ENCODE assay signal across 8 cellular contexts in the genomic region with DNA sequence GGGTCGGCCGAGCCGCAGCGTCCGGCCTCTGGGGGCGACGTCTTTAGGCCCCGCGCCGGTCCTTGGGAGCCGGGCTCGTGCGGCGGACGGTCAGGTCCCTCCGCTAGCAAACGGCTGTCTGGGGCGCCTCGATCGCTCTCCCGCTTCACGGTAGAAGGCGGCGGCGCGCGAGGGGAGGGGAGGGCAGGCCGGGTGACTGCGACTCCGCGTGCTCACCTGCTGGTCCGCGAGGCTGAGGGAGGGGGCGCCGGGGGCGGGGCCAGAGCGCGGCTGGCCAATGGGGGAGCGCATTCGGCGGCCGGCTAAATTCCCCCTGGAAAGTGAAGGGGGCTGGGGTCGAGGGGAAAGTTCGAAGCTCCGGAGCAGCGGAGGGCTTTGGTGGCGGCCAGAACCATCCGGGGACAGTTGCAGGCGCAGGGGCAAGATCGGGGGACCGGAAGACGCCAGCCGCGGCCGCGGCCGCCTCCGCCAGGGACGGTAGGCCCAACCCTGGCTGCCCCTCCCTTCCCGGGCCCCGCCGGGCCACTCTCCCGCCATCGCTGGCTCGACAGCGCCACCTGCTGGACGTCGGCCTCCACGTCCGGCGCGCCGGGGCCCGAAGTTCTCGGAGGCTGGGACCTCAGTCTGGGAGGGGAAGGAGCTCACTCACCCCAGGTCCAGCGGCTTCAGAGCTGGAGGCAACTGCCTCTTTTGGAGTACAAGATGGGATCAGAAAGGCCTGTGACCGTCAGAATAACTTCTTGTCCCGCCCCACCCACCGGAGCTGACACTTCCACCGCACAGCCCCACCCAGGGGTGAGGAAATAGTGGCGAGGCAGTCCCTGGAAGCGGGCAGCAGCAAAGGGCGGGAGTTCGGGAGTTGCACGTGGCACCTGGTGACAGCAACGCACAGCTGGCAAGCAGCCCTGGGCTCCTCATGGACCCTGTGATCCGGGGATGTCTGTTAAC. TPM values are rescaled to one million over a fixed set of nuclear protein-coding genes. Genes with fewer than 3 reads are reported as not detected.
DNase-seq lines count a peak whose midpoint lies in the region; ATAC-seq and TF ChIP-seq lines count a peak whose summit lies in the region.

No MANE protein-coding gene starts in this region.

- no peaks in the 10 kb centered on the region for H3K4me1 ChIP-seq in colonic mucosa

- peak; percentile 68 for TF ChIP-seq CTCF in AG09309 (IDR thresholded peaks at IDR 0.05; ENCODE audit: control insufficient read depth, insufficient read depth, low read depth, low read length, missing control alignments)
- peak; percentile 79 for TF ChIP-seq CTCF in colonic mucosa (IDR thresholded peaks at IDR 0.05)

- peak; percentile 94 for ATAC-seq in GM18868 (IDR thresholded peaks at IDR 0.05; ENCODE audit: unreplicated experiment)
- ATAC-seq in HG03108 (IDR thresholded peaks at IDR 0.05; ENCODE audit: unreplicated experiment), result peak; percentile 89

- H3K9ac ChIP-seq in colonic mucosa (ENCODE audit: low read depth in 2 of 2, low read length in 2 of 2), result peak overlapping the region; percentile 0 to 71

- no peaks in the 10 kb centered on the region for H3K27me3 ChIP-seq in colonic mucosa

- H3K27ac ChIP-seq in colonic mucosa, result no peak overlapping the region

- intact Hi-C loops in colonic mucosa (cut with DNase I), result loop anchor here (10.0 kb wide), 3 partner anchors 136 to 456 kb away; a partner anchor contains a TSS

- no peaks in the 10 kb centered on the region for H3K36me3 ChIP-seq in colonic mucosa

- no peaks in the 10 kb centered on the region for H3K9me3 ChIP-seq in colonic mucosa

- peak overlapping the region; percentile 59 for H3K4me3 ChIP-seq in AG09309 (ENCODE audit: control insufficient read depth, low read depth, low read length)
- peak overlapping the region; percentile 27 for H3K4me3 ChIP-seq in colonic mucosa

- DNase-seq in AG09309 (ENCODE audit: low read depth) (no peak), NCI-H2227 (lab: John Stamatoyannopoulos, UW; ENCODE audit: unreplicated experiment) (peak; percentile 94), colonic mucosa (peak; percentile 86), left kidney (ENCODE audit: low read depth, low spot score) (peak; percentile 88)
- peak; percentile 71 to 79 for DNase-seq in activated CD4-positive, alpha-beta T cell treated with anti-CD3 and anti-CD28 coated beads for 24 hours (ENCODE audit: low read depth in 2 of 2)
- peak; percentile 81 to 82 for DNase-seq in stimulated activated CD4-positive, alpha-beta T cell treated with anti-CD3 and anti-CD28 coated beads, Interleukin-1b, Interleukin-23, amount 100 ng/mL, for 4 hours (ENCODE audit: low read depth in 2 of 2)

RNA-seq across cellular contexts. Expression of a gene that starts 49.9 kb away (rescaled TPM):
- total RNA-seq in colonic mucosa, result 10 to 100 TPM; 30.6 to 42.4 TPM
